In the genomic region with DNA sequence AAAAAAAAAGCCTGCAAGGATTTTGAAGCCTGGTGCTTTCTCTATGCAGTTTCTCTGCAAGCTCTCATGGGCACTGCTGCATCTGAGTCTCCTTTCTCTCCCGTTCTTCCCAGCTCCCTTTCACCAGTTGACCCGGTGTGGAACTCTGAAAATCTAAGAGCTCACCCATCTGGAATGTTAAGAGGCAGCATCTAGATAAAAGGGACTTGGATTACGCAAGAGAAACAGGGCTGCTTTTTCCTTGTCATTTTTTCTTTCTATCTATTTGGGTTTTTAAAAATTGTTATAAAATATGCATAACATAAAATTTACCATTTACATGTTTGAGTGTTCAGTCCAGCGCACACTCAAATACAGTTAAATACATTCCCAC, we compare ENCODE assay signal across 10 cellular contexts.
A peak's percentile ranks its signal among the peaks of the same experiment; 100 is the strongest.
DNase-seq lines count a peak whose midpoint lies in the region; ATAC-seq and TF ChIP-seq lines count a peak whose summit lies in the region.
"Had no signal": no experiment of that assay in that cellular context is flagged by ENCODE, and none has a peak within 500 bp of the region (broad histone marks: within the 10 kb centered on the region; RNA-seq: fewer than 3 reads in every experiment).

No MANE protein-coding gene starts in this region.

- intact Hi-C loops in left ventricle myocardium inferior (cut with micrococcal nuclease) (no loop called here), gastrocnemius medialis (cut with DNase I; ENCODE audit: low total_unique reads) (loop anchor here (2.0 to 5.0 kb wide), 3 partner anchors 35 to 97 kb away; no protein-coding TSS in a partner anchor)

- TF ChIP-seq CTCF in left ventricle myocardium inferior (IDR thresholded peaks at IDR 0.05; ENCODE audit: borderline replicate concordance) (no peak), gastrocnemius medialis (IDR thresholded peaks at IDR 0.05 in 4 of 5, conservative IDR thresholded peaks at IDR 0.05 in 1 of 5) (no peak)

- H3K36me3 ChIP-seq in SJCRH30 (no peaks in the 10 kb centered on the region), left ventricle myocardium inferior (no peaks in the 10 kb centered on the region), gastrocnemius medialis (no peaks in the 10 kb centered on the region)
- H3K36me3 ChIP-seq: neutrophil had no signal

- H3K4me1 ChIP-seq in SJCRH30 (peaks cover 10% of the 10 kb centered on the region), left ventricle myocardium inferior (peaks cover 23% of the 10 kb centered on the region), gastrocnemius medialis (peaks cover 20 to 24% of the 10 kb centered on the region in 2 donors)

- peak; percentile 59 for DNase-seq in H4 (ENCODE audit: low spot score)
- peak; percentile 50 to 72 for DNase-seq in SJCRH30
- DNase-seq in left ventricle myocardium inferior = no peak
- DNase-seq in gastrocnemius medialis = peak in 1 of 2 donors; percentile 19
- no peak for DNase-seq in effector CD8-positive, alpha-beta T cell (lab: John Stamatoyannopoulos, UW)
- no peak for DNase-seq in activated CD8-positive, alpha-beta memory T cell treated with anti-CD3 and anti-CD28 coated beads for 24 hours
- DNase-seq: activated CD4-positive, alpha-beta T cell treated with anti-CD3 and anti-CD28 coated beads for 4 hours had no signal

- H3K4me3 ChIP-seq in SJCRH30 (peak overlapping the region; percentile 52), left ventricle myocardium inferior (no peak overlapping the region), gastrocnemius medialis (no peak overlapping the region)

- H3K27me3 ChIP-seq in SJCRH30 (no peaks in the 10 kb centered on the region), left ventricle myocardium inferior (ENCODE audit: low read depth) (no peaks in the 10 kb centered on the region), gastrocnemius medialis (no peaks in the 10 kb centered on the region)
- H3K27me3 ChIP-seq: neutrophil had no signal

- no peak for TF ChIP-seq POLR2A in gastrocnemius medialis (IDR thresholded peaks at IDR 0.05)

- in situ Hi-C loops in gastrocnemius medialis (cut with MboI; ENCODE audit: low sequenced_read_pairs in 4 of 4) = no loop called here

- ATAC-seq in gastrocnemius medialis (peak; percentile 36 to 69), GM21528 (IDR thresholded peaks at IDR 0.05; ENCODE audit: low FRiP score, unreplicated experiment) (no peak), GM18868 (IDR thresholded peaks at IDR 0.05; ENCODE audit: unreplicated experiment) (no peak)

- no peaks in the 10 kb centered on the region for H3K9me3 ChIP-seq in SJCRH30 (replicated peaks)
- H3K9me3 ChIP-seq in left ventricle myocardium inferior (replicated peaks) = no peaks in the 10 kb centered on the region
- H3K9me3 ChIP-seq in gastrocnemius medialis = no peaks in the 10 kb centered on the region
- H3K9me3 ChIP-seq: neutrophil had no signal

- H3K27ac ChIP-seq in SJCRH30 = peak overlapping the region; percentile 84
- peak overlapping the region; percentile 89 for H3K27ac ChIP-seq in left ventricle myocardium inferior (replicated peaks)
- peak overlapping the region; percentile 78 to 87 (median 82) for H3K27ac ChIP-seq in gastrocnemius medialis
- H3K27ac ChIP-seq: neutrophil had no signal

Comparison
In these comparisons a context has a peak if more than half of its experiments do, and no peak if none do; other contexts are left out.
1. DNase-seq: peak in H4 (single experiment) and SJCRH30 (2 of 2); none in left ventricle myocardium inferior (single experiment), effector CD8-positive, alpha-beta T cell (single experiment) and activated CD8-positive, alpha-beta memory T cell treated with anti-CD3 and anti-CD28 coated beads for 24 hours (single experiment).
2. ATAC-seq: peak in gastrocnemius medialis (2 of 2); none in GM21528 (single experiment) and GM18868 (single experiment).
3. Peak in every context shown above with its lines, with median percentiles within 50 percentile points of each other: H3K27ac ChIP-seq.